In genomic region chr17:4833178-4833940, GRCh38 we compare ENCODE assay signal across 1 cellular context.
TF ChIP-seq lines count a peak whose summit lies in the region.

Gene MINK1, plus strand, starts transcription at chr17:4833340. Its CDS starts 244 bp downstream, at chr17:4833584.

TF ChIP-seq in GM12878, 131 proteins besides CTCF, POLR2A, EP300 and RAD21 (continued from another document and continues in another):
- TF ChIP-seq ZBTB40 (IDR thresholded peaks at IDR 0.05; ENCODE audit: borderline replicate concordance), result no peak
- peak; percentile 55; the same call in 1 of the 2 replicates for TF ChIP-seq NR2F1 (conservative IDR thresholded peaks at IDR 0.05)
- TF ChIP-seq PAX5 (IDR thresholded peaks at IDR 0.05; ENCODE audit: borderline replicate concordance, low read depth, low read length), result peak; percentile 92
- peak; percentile 62 to 63; a peak in 2 of 3 replicates for TF ChIP-seq EGR1 (IDR thresholded peaks at IDR 0.05; ENCODE audit: borderline replicate concordance in 1 of 2, low read depth in 2 of 2, low read length in 2 of 2)
- peak; percentile 33; the same call in 1 of the 2 replicates for TF ChIP-seq E2F4 (IDR thresholded peaks at IDR 0.05; ENCODE audit: low read depth, low read length)
- no peak for TF ChIP-seq ATF7 (IDR thresholded peaks at IDR 0.05; ENCODE audit: low read depth)
- TF ChIP-seq CEBPB (IDR thresholded peaks at IDR 0.05; ENCODE audit: borderline replicate concordance in 1 of 2, low read depth in 2 of 2, low read length in 2 of 2), result no peak
- peak; percentile 65; the same call in 1 of the 2 replicates for TF ChIP-seq NKRF (conservative IDR thresholded peaks at IDR 0.05)
- TF ChIP-seq BRCA1 (IDR thresholded peaks at IDR 0.05; ENCODE audit: low read depth, low read length), result peak; percentile 70
- no peak for TF ChIP-seq TCF12 (IDR thresholded peaks at IDR 0.05; ENCODE audit: low read depth, low read length)
- TF ChIP-seq BACH1 (IDR thresholded peaks at IDR 0.05; ENCODE audit: borderline replicate concordance), result peak; percentile 71
- no peak for TF ChIP-seq POLR2AphosphoS2 (IDR thresholded peaks at IDR 0.05; ENCODE audit: low read depth, low read length)
- TF ChIP-seq E2F8 (IDR thresholded peaks at IDR 0.05; ENCODE audit: low read depth, partially characterized antibody), result no peak
- TF ChIP-seq KDM1A (IDR thresholded peaks at IDR 0.05; ENCODE audit: borderline replicate concordance), result no peak
- TF ChIP-seq YBX1 (IDR thresholded peaks at IDR 0.05), result no peak
- TF ChIP-seq ZBTB33 (IDR thresholded peaks at IDR 0.05), result no peak
- TF ChIP-seq GABPA (IDR thresholded peaks at IDR 0.05; ENCODE audit: low read depth), result no peak
- TF ChIP-seq CBX5 (IDR thresholded peaks at IDR 0.05; ENCODE audit: low read depth), result no peak
- TF ChIP-seq CHD4 (IDR thresholded peaks at IDR 0.05), result no peak
- TF ChIP-seq SMAD1 (IDR thresholded peaks at IDR 0.05; ENCODE audit: low read depth, partially characterized antibody), result no peak
- TF ChIP-seq NFXL1 (IDR thresholded peaks at IDR 0.05; ENCODE audit: borderline replicate concordance), result no peak
- TF ChIP-seq USF1 (IDR thresholded peaks at IDR 0.05; ENCODE audit: borderline replicate concordance, extremely low read length, insufficient read depth, low read depth, low read length), result no peak
- TF ChIP-seq KLF5 (IDR thresholded peaks at IDR 0.05; ENCODE audit: partially characterized antibody), result peak; percentile 5
- TF ChIP-seq SMARCA5 (IDR thresholded peaks at IDR 0.05), result peak; percentile 81; the same call in 1 of the 2 replicates
- TF ChIP-seq SPI1 (IDR thresholded peaks at IDR 0.05; ENCODE audit: borderline replicate concordance, insufficient read depth, low read depth, low read length), result no peak
- TF ChIP-seq ATF3 (IDR thresholded peaks at IDR 0.05; ENCODE audit: borderline replicate concordance, extremely low read depth, low read depth, low read length), result no peak
- TF ChIP-seq HDGF (IDR thresholded peaks at IDR 0.05), result no peak
- TF ChIP-seq RFX5 (IDR thresholded peaks at IDR 0.05; ENCODE audit: low read depth, low read length), result no peak
- no peak for TF ChIP-seq ZNF274 (IDR thresholded peaks at IDR 0.05; ENCODE audit: insufficient read depth, insufficient read length)
- TF ChIP-seq CBFB (IDR thresholded peaks at IDR 0.05; ENCODE audit: low read depth), result no peak
- 0 out of 2 replicates have a peak, but pooled peaks have one; percentile 52 for TF ChIP-seq RCOR1 (conservative IDR thresholded peaks at IDR 0.05; ENCODE audit: low read depth, low read length)
- no peak for TF ChIP-seq SKIL (IDR thresholded peaks at IDR 0.05; ENCODE audit: low read depth, poor library complexity, severe bottlenecking)
- no peak for TF ChIP-seq MYB (IDR thresholded peaks at IDR 0.05; ENCODE audit: borderline replicate concordance, low read depth, low read length)
- no peak for TF ChIP-seq TARDBP (IDR thresholded peaks at IDR 0.05; ENCODE audit: borderline replicate concordance)
- TF ChIP-seq HDAC6 (IDR thresholded peaks at IDR 0.05; ENCODE audit: unreplicated experiment), result no peak
- peak; percentile 84 for TF ChIP-seq CREB1 (IDR thresholded peaks at IDR 0.05; ENCODE audit: low read depth)
- no peak for TF ChIP-seq BCL11A (IDR thresholded peaks at IDR 0.05; ENCODE audit: low read depth, low read length)
- TF ChIP-seq FOXK2 (IDR thresholded peaks at IDR 0.05), result no peak
- no peak for TF ChIP-seq HSF1 (IDR thresholded peaks at IDR 0.05; ENCODE audit: low read depth, low read length)
- TF ChIP-seq BCL3 (IDR thresholded peaks at IDR 0.05; ENCODE audit: borderline replicate concordance, insufficient read depth, low read depth, low read length, poor library complexity, severe bottlenecking), result no peak
- TF ChIP-seq ZBED1 (IDR thresholded peaks at IDR 0.05; ENCODE audit: borderline replicate concordance), result no peak
- TF ChIP-seq ZNF24 (IDR thresholded peaks at IDR 0.05), result no peak
- TF ChIP-seq PML (IDR thresholded peaks at IDR 0.05; ENCODE audit: low read length), result no peak
- TF ChIP-seq SP1 (IDR thresholded peaks at IDR 0.05; ENCODE audit: low read depth, low read length), result peak; percentile 25
- TF ChIP-seq BHLHE40 (IDR thresholded peaks at IDR 0.05; ENCODE audit: borderline replicate concordance in 1 of 2, low read depth in 2 of 2, low read length in 1 of 2), result peak; percentile 52 to 88; a peak in 3 of 4 replicates
- no peak for TF ChIP-seq TCF7 (IDR thresholded peaks at IDR 0.05; ENCODE audit: borderline replicate concordance)
- peak; percentile 91 for TF ChIP-seq NRF1 (conservative IDR thresholded peaks at IDR 0.05; ENCODE audit: low read depth, low read length)
- no peak for TF ChIP-seq JUND (IDR thresholded peaks at IDR 0.05; ENCODE audit: low read depth, low read length)
- no peak for TF ChIP-seq CHD1 (IDR thresholded peaks at IDR 0.05; ENCODE audit: low read depth, low read length)
